22 cellular contexts compared by ENCODE assay signal in genomic region chr4:7873881-7874280, GRCh38.
"Had no signal": no experiment of that assay in that cellular context is flagged by ENCODE, and none has a peak within 500 bp of the region (broad histone marks: within the 10 kb centered on the region; RNA-seq: fewer than 3 reads in every experiment).

No MANE protein-coding gene starts in this region.

- H3K9me3 Mint-ChIP-seq: central memory CD8-positive, alpha-beta T cell; T-helper 2 cell treated with Interferon-gamma antibody and Interleukin-4, amounts not matched to agents 5 μg/mL and 100 μg/mL, for 36 hours had no signal

- H3K4me3 ChIP-seq: coronary artery, lung, prostate gland, right atrium auricular region, thyroid gland had no signal

- FAIRE-seq: endometrium, keratinocyte, TTC549 had no signal

- ATAC-seq: activated CD8-positive, alpha-beta T cell treated with anti-CD3 and anti-CD28 coated beads, Interleukin-2, amount 10 ng/mL, durations not matched to agents 7 days and 5 days had no signal

- H3K4me1 ChIP-seq: prostate gland had no signal

- H3K36me3 ChIP-seq: prostate gland, right atrium auricular region had no signal

- H3K27me3 ChIP-seq: right atrium auricular region, thyroid gland had no signal

- H3K4me3 Mint-ChIP-seq: activated CD8-positive, alpha-beta T cell treated with anti-CD3 and anti-CD28 coated beads, Interleukin-2, amount 10 ng/mL, durations not matched to agents 7 days and 5 days; central memory CD8-positive, alpha-beta T cell; mesothelial cell of epicardium; T-helper 2 cell treated with Interferon-gamma antibody and Interleukin-4, amounts not matched to agents 5 μg/mL and 100 μg/mL, for 36 hours had no signal

- H3K27ac Mint-ChIP-seq: activated CD8-positive, alpha-beta T cell treated with anti-CD3 and anti-CD28 coated beads, Interleukin-2, amount 10 ng/mL, durations not matched to agents 7 days and 5 days; T-helper 2 cell treated with Interferon-gamma antibody and Interleukin-4, amounts not matched to agents 5 μg/mL and 100 μg/mL, for 36 hours had no signal

- DNase-seq: activated CD4-positive, alpha-beta T cell treated with anti-CD3 and anti-CD28 coated beads for 4 hours; activated CD8-positive, alpha-beta T cell treated with anti-CD3 and anti-CD28 coated beads, Interleukin-2, amount 10 ng/mL, durations not matched to agents 7 days and 5 days; activated effector memory CD4-positive, alpha-beta T cell treated with anti-CD3 and anti-CD28 coated beads, Interleukin-2, amount 50 U/mL, for 16 hours; activated naive CD4-positive, alpha-beta T cell treated with anti-CD3 and anti-CD28 coated beads, Interleukin-2, amount 50 U/mL, for 16 hours; activated T-cell treated with anti-CD3 and anti-CD28 coated beads, Interleukin-2, amount 50 U/mL, for 48 hours; aorta; erythroblast; hypothalamus; occipital lobe; stimulated activated CD4-positive, alpha-beta T cell treated with anti-CD3 and anti-CD28 coated beads, Interleukin-2, amount 100 ng/mL, for 24 hours; stimulated activated naive CD4-positive, alpha-beta T cell treated with Interleukin-2 at 50 U/mL for 16 hours; thyroid gland had no signal

- H3K27me3 Mint-ChIP-seq: central memory CD8-positive, alpha-beta T cell had no signal

- H3K27ac ChIP-seq: coronary artery, prostate gland, right atrium auricular region, thyroid gland had no signal

- H3K9me3 ChIP-seq: prostate gland, right atrium auricular region, thyroid gland had no signal
